In the genomic region with DNA sequence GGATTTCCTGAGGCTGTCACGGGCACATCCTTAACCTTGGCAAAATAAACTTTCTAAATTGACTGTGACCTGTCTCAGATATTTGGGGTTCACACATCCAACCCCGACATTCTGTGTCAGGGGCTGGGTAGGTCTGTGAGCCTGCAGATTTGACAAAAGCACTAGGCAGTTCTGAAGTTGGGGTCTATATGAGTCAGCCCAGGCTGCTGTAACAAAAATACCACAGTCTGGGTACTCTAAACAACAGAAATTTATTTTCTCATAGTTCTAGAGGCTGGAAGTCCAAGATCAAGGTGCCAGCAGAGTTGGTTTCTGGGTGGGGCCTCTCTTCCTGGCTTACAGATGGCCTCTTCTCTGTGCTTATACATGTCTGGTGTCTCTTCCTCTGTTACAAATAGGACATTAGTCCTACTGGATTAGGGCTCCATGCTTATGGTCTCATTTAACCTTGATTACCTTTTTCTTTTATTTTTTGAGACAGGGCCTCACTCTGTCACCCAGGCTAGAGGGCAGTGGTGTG, we compare ENCODE assay signal across 1 cellular context.
TF ChIP-seq lines count a peak whose summit lies in the region.

No MANE protein-coding gene starts in this region.

TF ChIP-seq in K562, 482 proteins besides CTCF, POLR2A, EP300 and RAD21:
- TF ChIP-seq MCM2 (IDR thresholded peaks at IDR 0.05; ENCODE audit: low read depth) (no peak), ZNF668 (CRISPR knock-in tag; IDR thresholded peaks at IDR 0.05) (no peak), ZNF12 (CRISPR knock-in tag; IDR thresholded peaks at IDR 0.05) (peak; percentile 81; the same call in 1 of the 2 replicates), HMG20A (CRISPR knock-in tag; conservative IDR thresholded peaks at IDR 0.05) (no peak)
- TF ChIP-seq, protein P1, sequence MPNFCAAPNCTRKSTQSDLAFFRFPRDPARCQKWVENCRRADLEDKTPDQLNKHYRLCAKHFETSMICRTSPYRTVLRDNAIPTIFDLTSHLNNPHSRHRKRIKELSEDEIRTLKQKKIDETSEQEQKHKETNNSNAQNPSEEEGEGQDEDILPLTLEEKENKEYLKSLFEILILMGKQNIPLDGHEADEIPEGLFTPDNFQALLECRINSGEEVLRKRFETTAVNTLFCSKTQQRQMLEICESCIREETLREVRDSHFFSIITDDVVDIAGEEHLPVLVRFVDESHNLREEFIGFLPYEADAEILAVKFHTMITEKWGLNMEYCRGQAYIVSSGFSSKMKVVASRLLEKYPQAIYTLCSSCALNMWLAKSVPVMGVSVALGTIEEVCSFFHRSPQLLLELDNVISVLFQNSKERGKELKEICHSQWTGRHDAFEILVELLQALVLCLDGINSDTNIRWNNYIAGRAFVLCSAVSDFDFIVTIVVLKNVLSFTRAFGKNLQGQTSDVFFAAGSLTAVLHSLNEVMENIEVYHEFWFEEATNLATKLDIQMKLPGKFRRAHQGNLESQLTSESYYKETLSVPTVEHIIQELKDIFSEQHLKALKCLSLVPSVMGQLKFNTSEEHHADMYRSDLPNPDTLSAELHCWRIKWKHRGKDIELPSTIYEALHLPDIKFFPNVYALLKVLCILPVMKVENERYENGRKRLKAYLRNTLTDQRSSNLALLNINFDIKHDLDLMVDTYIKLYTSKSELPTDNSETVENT (CRISPR knock-in tag; IDR thresholded peaks at IDR 0.05) = no peak
